ENCODE assay signal across 9 cellular contexts in the genomic region with DNA sequence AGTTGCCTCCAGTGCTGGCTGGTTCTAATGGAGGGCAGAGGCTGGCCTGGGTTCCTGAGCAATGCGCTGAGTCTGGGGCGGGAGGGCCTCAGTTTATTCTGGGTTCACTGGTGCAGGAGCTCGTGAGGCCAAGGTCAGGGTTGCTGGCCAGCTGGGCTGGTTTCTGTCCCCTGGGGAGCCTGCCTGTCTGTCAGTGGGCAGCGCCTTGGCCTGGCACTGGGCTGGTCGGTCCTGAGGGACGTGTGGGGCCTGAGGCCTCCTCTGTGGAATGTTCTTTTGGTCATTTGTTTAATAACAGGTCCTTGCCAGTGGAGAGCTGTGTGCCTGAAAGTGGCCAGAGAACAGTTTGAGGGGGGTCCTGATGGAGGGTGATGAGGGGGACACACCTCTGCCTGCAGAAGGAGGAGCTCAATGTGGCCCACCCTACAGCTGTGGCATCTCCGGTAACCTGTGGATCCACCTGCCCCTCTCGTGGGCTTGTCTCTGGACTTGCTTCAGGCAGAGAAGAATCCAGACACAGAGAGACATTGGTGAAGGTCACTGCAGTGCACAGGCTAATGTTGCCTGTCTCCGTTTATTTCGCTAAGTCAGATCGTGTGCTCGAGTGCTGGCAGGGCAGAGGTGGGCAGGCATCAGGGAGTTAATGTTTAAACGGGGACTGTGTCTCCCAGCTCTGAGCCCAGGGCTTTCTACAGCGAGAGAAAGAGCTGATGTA. TPM values are rescaled to one million over a fixed set of nuclear protein-coding genes. Genes with fewer than 3 reads are reported as not detected.
DNase-seq lines count a peak whose midpoint lies in the region; ATAC-seq and TF ChIP-seq lines count a peak whose summit lies in the region.
"Had no signal": no experiment of that assay in that cellular context is flagged by ENCODE, and none has a peak within 500 bp of the region (broad histone marks: within the 10 kb centered on the region; RNA-seq: fewer than 3 reads in every experiment).

No MANE protein-coding gene starts in this region.

- H3K27me3 ChIP-seq in duodenal mucosa (ENCODE audit: control insufficient read depth in 1 of 2, insufficient read depth in 2 of 2, low read length in 2 of 2) = no peaks in the 10 kb centered on the region

- DNase-seq in NCI-H1092 treated with DMSO at 0.1 percent for 48 hours (lab: John Stamatoyannopoulos, UW) (peak; percentile 69), mucosa of descending colon (no peak)
- no peak for DNase-seq in stimulated activated CD4-positive, alpha-beta T cell treated with anti-CD3 and anti-CD28 coated beads, Interleukin-2, amount 100 ng/mL, for 24 hours
- DNase-seq: NCI-H2029 had no signal

- ATAC-seq in mucosa of descending colon = peak; percentile 43
- ATAC-seq in HG03196 (IDR thresholded peaks at IDR 0.05; ENCODE audit: unreplicated experiment) = no peak
- ATAC-seq in GM21381 (IDR thresholded peaks at IDR 0.05; ENCODE audit: unreplicated experiment) = no peak
- ATAC-seq: T-cell had no signal

- no peak overlapping the region for H3K9ac ChIP-seq in duodenal mucosa (ENCODE audit: low read depth in 1 of 2, low read length in 2 of 2)

- H3K9me3 ChIP-seq in duodenal mucosa (ENCODE audit: control insufficient read depth in 1 of 2, low read length in 2 of 2) (peaks cover 0 to 5% of the 10 kb centered on the region in 2 donors), mucosa of descending colon (peaks cover 10% of the 10 kb centered on the region)

- H3K4me1 ChIP-seq in duodenal mucosa (ENCODE audit: control insufficient read depth in 1 of 2, insufficient read depth in 2 of 2, low read length in 2 of 2) = peaks cover 14 to 22% of the 10 kb centered on the region in 2 donors
- H3K4me1 ChIP-seq in mucosa of descending colon (ENCODE audit: low read depth) = peaks cover 7% of the 10 kb centered on the region

- no peak for TF ChIP-seq CTCF in mucosa of descending colon (IDR thresholded peaks at IDR 0.05)

- intact Hi-C loops in mucosa of descending colon (cut with DNase I, micrococcal nuclease) = no loop called here

- no peak overlapping the region for H3K4me3 ChIP-seq in duodenal mucosa (ENCODE audit: low read depth in 1 of 2, low read length in 2 of 2)
- H3K4me3 ChIP-seq in mucosa of descending colon = no peak overlapping the region

- H3K27ac ChIP-seq in duodenal mucosa (ENCODE audit: low read depth, low read length) = peak overlapping the region; percentile 82
- peak overlapping the region; percentile 96 for H3K27ac ChIP-seq in temporal lobe (ENCODE audit: low read depth, low read length)

- peaks cover 8 to 48% of the 10 kb centered on the region in 2 donors for H3K36me3 ChIP-seq in duodenal mucosa (ENCODE audit: control insufficient read depth in 1 of 2, insufficient read depth in 2 of 2, low read length in 2 of 2)
- no peaks in the 10 kb centered on the region for H3K36me3 ChIP-seq in mucosa of descending colon (ENCODE audit: low read depth)

RNA-seq across cellular contexts. Expression of gene COQ8A, which starts 34.6 kb away (rescaled TPM):
- total RNA-seq in mucosa of descending colon (10 to 100 TPM; 47.3 to 77.9 (median 67.1) TPM), temporal lobe (16.7 TPM)
